In genomic region chr19:35628264-35628564, GRCh38 we compare ENCODE assay signal across 8 cellular contexts. TPM values are rescaled to one million over a fixed set of nuclear protein-coding genes. Genes with fewer than 3 reads are reported as not detected.
DNase-seq lines count a peak whose midpoint lies in the region; ATAC-seq and TF ChIP-seq lines count a peak whose summit lies in the region.

No MANE protein-coding gene starts in this region.

- DNase-seq in left ventricle myocardium inferior (no peak), cardiac septum (ENCODE audit: low spot score) (no peak), brain microvascular endothelial cell (no peak), dedifferentiated amniotic fluid mesenchymal stem cell (ENCODE audit: extremely low spot score) (no peak), Ammon's horn (ENCODE audit: low spot score) (no peak)
- DNase-seq in stimulated activated CD4-positive, alpha-beta T cell treated with anti-CD3 and anti-CD28 coated beads, Interleukin-4, amount 100 ng/mL, for 4 hours, result no peak

- no peak for ATAC-seq in GM19452 (IDR thresholded peaks at IDR 0.05; ENCODE audit: unreplicated experiment)

- H3K9me3 ChIP-seq in left ventricle myocardium inferior (replicated peaks), result no peaks in the 10 kb centered on the region
- no peaks in the 10 kb centered on the region for H3K9me3 ChIP-seq in mononuclear cell (ENCODE audit: low read depth, low read length)

- H3K4me1 ChIP-seq in left ventricle myocardium inferior (peaks cover 30% of the 10 kb centered on the region), mononuclear cell (ENCODE audit: insufficient read depth, low read length) (peaks cover 15% of the 10 kb centered on the region)

- H3K27ac ChIP-seq in left ventricle myocardium inferior (replicated peaks) (peak overlapping the region; percentile 91), brain microvascular endothelial cell (peak overlapping the region; percentile 79)

- peak overlapping the region; percentile 91 for H3K4me3 ChIP-seq in left ventricle myocardium inferior
- H3K4me3 ChIP-seq in brain microvascular endothelial cell (ENCODE audit: low read depth, low read length), result peak overlapping the region; percentile 97
- peak overlapping the region; percentile 88 for H3K4me3 ChIP-seq in mononuclear cell (ENCODE audit: low read length)

- H3K27me3 ChIP-seq in left ventricle myocardium inferior (ENCODE audit: low read depth) (no peaks in the 10 kb centered on the region), brain microvascular endothelial cell (replicated peaks) (no peaks in the 10 kb centered on the region), mononuclear cell (ENCODE audit: insufficient read depth, low read length) (no peaks in the 10 kb centered on the region)

- intact Hi-C loops in left ventricle myocardium inferior (cut with micrococcal nuclease), result no loop called here
- intact Hi-C loops in cardiac septum (cut with DNase I), result loop anchor here (2.0 kb wide), 2 partner anchors 15 to 17 kb away; partner anchors contain the start of gene HAUS5

- in situ Hi-C loops in brain microvascular endothelial cell (cut with HindIII; ENCODE audit: low pct_ligation_motif_present, low sequenced_read_pairs), result no loop called here

- H3K36me3 ChIP-seq in left ventricle myocardium inferior, result peaks cover 32% of the 10 kb centered on the region
- H3K36me3 ChIP-seq in brain microvascular endothelial cell (replicated peaks), result peaks cover 30% of the 10 kb centered on the region

- TF ChIP-seq CTCF in left ventricle myocardium inferior (IDR thresholded peaks at IDR 0.05; ENCODE audit: borderline replicate concordance) (no peak), brain microvascular endothelial cell (IDR thresholded peaks at IDR 0.05; ENCODE audit: low read depth, low read length, missing control alignments) (no peak)

RNA-seq across cellular contexts. Expression of gene RBM42, which starts 0.6 kb away (rescaled TPM):
- total RNA-seq in left ventricle myocardium inferior (52.7 TPM), cardiac septum (56.2 TPM), mononuclear cell (16.0 TPM)

RNA-seq across cellular contexts. Expression of gene ETV2, which starts 13.3 kb away (rescaled TPM):
- total RNA-seq in left ventricle myocardium inferior (0.33 TPM), cardiac septum (0.78 TPM), mononuclear cell (not detected)

RNA-seq across cellular contexts. Expression of gene HAUS5, which starts 15.7 kb away (rescaled TPM):
- total RNA-seq in left ventricle myocardium inferior (3.7 TPM), cardiac septum (5.9 TPM), mononuclear cell (6.0 TPM)

RNA-seq across cellular contexts. Expression of gene COX6B1, which starts 19.9 kb away (rescaled TPM):
- total RNA-seq in left ventricle myocardium inferior (1,365 TPM), cardiac septum (1,054 TPM), mononuclear cell (219 TPM)

RNA-seq across cellular contexts. Expression of gene UPK1A, which starts 38.1 kb away (rescaled TPM):
- not detected for total RNA-seq in left ventricle myocardium inferior
- total RNA-seq in cardiac septum, result not detected
- total RNA-seq in mononuclear cell, result not detected
